Comparison of ENCODE assay signal across 18 cellular contexts in the genomic region with DNA sequence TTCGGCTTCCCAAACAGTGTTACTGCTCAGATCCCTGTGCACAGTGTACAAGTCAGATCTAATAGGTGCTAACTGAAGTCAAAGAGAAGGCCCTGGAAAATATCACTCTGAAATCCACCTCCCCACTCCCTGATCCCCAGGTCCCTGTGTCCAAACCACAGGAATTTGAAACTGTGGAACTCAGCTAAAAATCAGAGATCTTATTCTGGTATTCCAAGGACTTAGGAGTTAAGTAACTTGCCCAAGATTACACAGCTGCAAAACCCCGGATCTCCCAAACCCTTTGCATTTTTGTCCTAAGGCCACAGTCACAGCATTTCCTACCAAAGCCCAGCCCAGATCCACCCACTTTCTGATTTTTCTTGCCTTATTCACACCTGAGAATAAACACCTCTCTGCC. TPM values are rescaled to one million over a fixed set of nuclear protein-coding genes. Genes with fewer than 3 reads are reported as not detected.
DNase-seq lines count a peak whose midpoint lies in the region; ATAC-seq and TF ChIP-seq lines count a peak whose summit lies in the region.
"Had no signal": no experiment of that assay in that cellular context is flagged by ENCODE, and none has a peak within 500 bp of the region (broad histone marks: within the 10 kb centered on the region; RNA-seq: fewer than 3 reads in every experiment).

No MANE protein-coding gene starts in this region.

- H3K4me3 Mint-ChIP-seq in chondrocyte (ENCODE audit: unreplicated experiment) (no peak overlapping the region), mesothelial cell of epicardium (no peak overlapping the region)
- H3K4me3 Mint-ChIP-seq: CD4-positive, alpha-beta memory T cell; neural crest cell had no signal

- no peak for TF ChIP-seq CTCF in chondrocyte (IDR thresholded peaks at IDR 0.05)
- TF ChIP-seq CTCF in mesothelial cell of epicardium (IDR thresholded peaks at IDR 0.05; ENCODE audit: unreplicated experiment): no peak

- H3K27me3 Mint-ChIP-seq in chondrocyte (ENCODE audit: low read depth): no peaks in the 10 kb centered on the region
- H3K27me3 Mint-ChIP-seq in mesothelial cell of epicardium (ENCODE audit: low read depth): no peaks in the 10 kb centered on the region

- peaks cover 33% of the 10 kb centered on the region for H3K4me1 Mint-ChIP-seq in chondrocyte (ENCODE audit: low read depth)
- H3K4me1 Mint-ChIP-seq in mesothelial cell of epicardium: peaks cover 20% of the 10 kb centered on the region
- H3K4me1 Mint-ChIP-seq: CD4-positive, alpha-beta memory T cell had no signal

- H3K9me3 Mint-ChIP-seq in chondrocyte (ENCODE audit: low read depth): no peaks in the 10 kb centered on the region
- H3K9me3 Mint-ChIP-seq in mesothelial cell of epicardium: peaks cover 3% of the 10 kb centered on the region
- H3K9me3 Mint-ChIP-seq: neural crest cell had no signal

- peak overlapping the region; percentile 15 for H3K27ac Mint-ChIP-seq in chondrocyte (ENCODE audit: unreplicated experiment)
- peak overlapping the region; percentile 5 for H3K27ac Mint-ChIP-seq in mesothelial cell of epicardium
- H3K27ac Mint-ChIP-seq: CD4-positive, alpha-beta memory T cell had no signal

- no peaks in the 10 kb centered on the region for H3K36me3 Mint-ChIP-seq in chondrocyte (ENCODE audit: low read depth)
- H3K36me3 Mint-ChIP-seq in mesothelial cell of epicardium: peaks cover 1% of the 10 kb centered on the region
- H3K36me3 Mint-ChIP-seq: CD4-positive, alpha-beta memory T cell had no signal

- ATAC-seq in GM19351 (IDR thresholded peaks at IDR 0.05; ENCODE audit: unreplicated experiment): no peak

- DNase-seq in AG08396 (ENCODE audit: low spot score): peak; percentile 29
- peak; percentile 49 for DNase-seq in M059J (ENCODE audit: low read depth)
- DNase-seq in chondrocyte (ENCODE audit: low spot score): peak; percentile 2
- no peak for DNase-seq in mesothelial cell of epicardium (ENCODE audit: low spot score in 2 of 2, unreplicated experiment in 2 of 2)
- no peak for DNase-seq in epidermal melanocyte (ENCODE audit: insufficient read length, low spot score)
- no peak for DNase-seq in NCI-H187 (lab: John Stamatoyannopoulos, UW)
- no peak for DNase-seq in SW480 (ENCODE audit: low spot score)
- DNase-seq: activated CD4-positive, alpha-beta T cell treated with anti-CD3 and anti-CD28 coated beads for 4 hours; amniotic stem cell; CD4-positive, alpha-beta memory T cell; DMS79; effector memory CD4-positive, alpha-beta T cell; NCI-H2029; NK-92 treated with Interleukin-12 subunit alpha and Interleukin-12 subunit beta, amount 100 ng/mL, for 24 hours; SW 1271; testis had no signal

RNA-seq across cellular contexts. Expression of a gene that starts 32.3 kb away (rescaled TPM):
- 13.1 and 19.7 TPM in 2 replicates for total RNA-seq in M059J (2014; rRNA removed; shearing (Covaris generic))
- total RNA-seq in chondrocyte (24.0 to 25.1 TPM (median 24.2 TPM) in 3 replicates), mesothelial cell of epicardium (33.7 to 35.5 TPM (median 34.7 TPM) in 3 replicates)

Comparison
In these comparisons a context has a peak if more than half of its experiments do, and no peak if none do; other contexts are left out.
1. DNase-seq: peak in AG08396 (single experiment), M059J (single experiment) and chondrocyte (single experiment); none in mesothelial cell of epicardium (0 of 2), epidermal melanocyte (single experiment), NCI-H187 (0 of 2) and SW480 (single experiment).